Comparison of ENCODE assay signal across 10 cellular contexts in the genomic region with DNA sequence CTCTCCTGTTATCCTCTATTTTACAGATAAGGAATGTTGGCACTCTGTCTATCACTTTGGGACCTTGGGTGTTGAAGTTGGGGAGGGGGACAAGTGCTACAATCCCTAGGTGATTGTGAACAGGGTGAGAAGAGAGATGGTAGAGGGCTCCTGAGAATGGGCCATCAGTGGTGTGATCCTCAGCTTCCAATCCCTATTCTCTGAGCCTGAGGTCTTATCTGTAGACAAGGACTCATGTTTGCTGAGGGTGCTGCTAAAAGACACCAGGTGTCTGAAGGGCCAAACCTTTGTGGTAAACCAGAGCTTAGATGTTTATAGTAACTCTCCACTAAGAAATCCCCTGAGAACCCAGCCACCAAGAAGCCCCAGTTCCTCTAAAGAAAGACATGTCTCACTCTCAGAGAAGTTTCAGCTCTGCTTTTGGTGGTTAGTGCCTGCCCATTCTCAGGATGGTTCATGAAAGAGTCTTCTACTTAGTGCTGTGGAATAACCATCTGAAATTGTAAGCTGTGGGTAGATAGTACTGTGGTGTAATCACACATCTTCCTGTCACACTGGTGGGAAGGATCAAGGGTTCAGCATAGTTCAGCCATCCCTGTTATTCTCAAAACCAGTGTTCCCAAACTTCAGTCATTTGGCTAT. TPM values are rescaled to one million over a fixed set of nuclear protein-coding genes. Genes with fewer than 3 reads are reported as not detected.
DNase-seq lines count a peak whose midpoint lies in the region; ATAC-seq, FAIRE-seq and TF ChIP-seq lines count a peak whose summit lies in the region.
"Had no signal": no experiment of that assay in that cellular context is flagged by ENCODE, and none has a peak within 500 bp of the region (broad histone marks: within the 10 kb centered on the region; RNA-seq: fewer than 3 reads in every experiment).

No MANE protein-coding gene starts in this region.

- H2BK12ac ChIP-seq in trophoblast cell (ENCODE audit: low read length): no peak overlapping the region

- no peak overlapping the region for H3K4me3 ChIP-seq in Jurkat, Clone E6-1 (ENCODE audit: low read length)
- H3K4me3 ChIP-seq in spleen (no peak overlapping the region), tibial nerve (no peak overlapping the region), trophoblast cell (ENCODE audit: low read depth, low read length) (no peak overlapping the region)

- no peak overlapping the region for H3K4me2 ChIP-seq in trophoblast cell (ENCODE audit: low read length)

- CTCF ChIA-PET in activated CD8-positive, alpha-beta memory T cell treated with anti-CD3 and anti-CD28 coated beads, Interleukin-2, amount 10 ng/mL, durations not matched to agents 7 days and 5 days (lab: Charles Lee): interaction anchor here (1.0 kb wide), 1 partner anchor 53 kb away, joined by 3 read pairs; no protein-coding TSS in a partner anchor

- DNase-seq in activated CD8-positive, alpha-beta memory T cell treated with anti-CD3 and anti-CD28 coated beads, Interleukin-2, amount 10 ng/mL, durations not matched to agents 7 days and 5 days: peak; percentile 63
- no peak for DNase-seq in activated CD8-positive, alpha-beta memory T cell treated with anti-CD3 and anti-CD28 coated beads, Interleukin-2, amount 50 U/mL, for 48 hours
- DNase-seq in Jurkat, Clone E6-1 (ENCODE audit: low read depth, low spot score): peak; percentile 90
- DNase-seq in spleen: no peak
- DNase-seq in tibial nerve (ENCODE audit: low spot score in 2 of 2): no peak
- no peak for DNase-seq in H54 (ENCODE audit: insufficient read length, low spot score)
- DNase-seq in trophoblast cell: no peak
- DNase-seq: anterior cingulate cortex had no signal

- no peak overlapping the region for H3K4me3 Mint-ChIP-seq in activated CD8-positive, alpha-beta memory T cell treated with anti-CD3 and anti-CD28 coated beads, Interleukin-2, amount 10 ng/mL, durations not matched to agents 7 days and 5 days

- H4K8ac ChIP-seq in trophoblast cell (ENCODE audit: low read depth, low read length): no peak overlapping the region

- TF ChIP-seq EP300 in tibial nerve (IDR thresholded peaks at IDR 0.05): no peak

- no peak overlapping the region for H2BK120ac ChIP-seq in trophoblast cell (ENCODE audit: insufficient read depth, low read length, poor library complexity)

- no peak for TF ChIP-seq CTCF in spleen (IDR thresholded peaks at IDR 0.05 in 8 of 11, conservative IDR thresholded peaks at IDR 0.05 in 3 of 11)
- TF ChIP-seq CTCF in tibial nerve (IDR thresholded peaks at IDR 0.05): no peak

- H3K36me3 ChIP-seq in spleen (no peaks in the 10 kb centered on the region), tibial nerve (no peaks in the 10 kb centered on the region), trophoblast cell (ENCODE audit: control insufficient read depth in 1 of 2, insufficient read depth in 2 of 2, low read length in 2 of 2) (no peaks in the 10 kb centered on the region)

- TF ChIP-seq POLR2A in spleen (IDR thresholded peaks at IDR 0.05) (peak in 1 of 3 donors; percentile 29), tibial nerve (IDR thresholded peaks at IDR 0.05) (no peak), H54 (IDR thresholded peaks at IDR 0.05; ENCODE audit: low read depth, low read length) (no peak)

- H3K27me3 Mint-ChIP-seq in activated CD8-positive, alpha-beta memory T cell treated with anti-CD3 and anti-CD28 coated beads, Interleukin-2, amount 10 ng/mL, durations not matched to agents 7 days and 5 days: no peaks in the 10 kb centered on the region

- no peak overlapping the region for H4K12ac ChIP-seq in trophoblast cell (ENCODE audit: low read depth, low read length)

- H2AK5ac ChIP-seq in trophoblast cell (ENCODE audit: low read length): no peak overlapping the region

- H3K36me3 Mint-ChIP-seq in activated CD8-positive, alpha-beta memory T cell treated with anti-CD3 and anti-CD28 coated beads, Interleukin-2, amount 10 ng/mL, durations not matched to agents 7 days and 5 days: peaks cover 13% of the 10 kb centered on the region

- no peaks in the 10 kb centered on the region for H3K79me2 ChIP-seq in trophoblast cell (ENCODE audit: control insufficient read depth, insufficient read depth, low read length, poor library complexity)

- no peak for FAIRE-seq in H54 (lab: Jason Lieb, UNC)

- intact Hi-C loops in spleen (cut with DNase I; ENCODE audit: low total_unique reads): no loop called here

- H3K4me1 Mint-ChIP-seq in activated CD8-positive, alpha-beta memory T cell treated with anti-CD3 and anti-CD28 coated beads, Interleukin-2, amount 10 ng/mL, durations not matched to agents 7 days and 5 days: peaks cover 23% of the 10 kb centered on the region

- no peak overlapping the region for H3K18ac ChIP-seq in trophoblast cell (ENCODE audit: low read length)

- H3K9me3 ChIP-seq in spleen (peaks cover 0 to under 1% (median 0%) of the 10 kb centered on the region in 8 donors), tibial nerve (peaks cover 0 to 6% (median 2%) of the 10 kb centered on the region in 4 donors), trophoblast cell (ENCODE audit: insufficient read depth, low read depth, low read length) (no peaks in the 10 kb centered on the region)

- H3K27ac ChIP-seq in spleen (peak overlapping the region in 7 of 8 donors; percentile 64 to 87 (median 75)), tibial nerve (no peak overlapping the region), trophoblast cell (ENCODE audit: low read depth, low read length) (no peak overlapping the region)

- H2AFZ ChIP-seq in trophoblast cell (ENCODE audit: insufficient read depth, low read length, poor library complexity): no peak overlapping the region

- H2BK5ac ChIP-seq in trophoblast cell (ENCODE audit: low read depth, low read length, poor library complexity): no peak overlapping the region

- H3K23ac ChIP-seq in trophoblast cell (ENCODE audit: low read length): no peak overlapping the region

- peaks cover 2% of the 10 kb centered on the region for H3K9me3 Mint-ChIP-seq in activated CD8-positive, alpha-beta memory T cell treated with anti-CD3 and anti-CD28 coated beads, Interleukin-2, amount 10 ng/mL, durations not matched to agents 7 days and 5 days (ENCODE audit: low read depth)

- no peaks in the 10 kb centered on the region for H3K79me1 ChIP-seq in trophoblast cell (ENCODE audit: low read length)

- no peak overlapping the region for H3K4ac ChIP-seq in trophoblast cell (ENCODE audit: low read depth, low read length)

- no peaks in the 10 kb centered on the region for H3K27me3 ChIP-seq in spleen (replicated peaks in 1 of 7)
- no peaks in the 10 kb centered on the region for H3K27me3 ChIP-seq in tibial nerve
- H3K27me3 ChIP-seq in trophoblast cell (ENCODE audit: insufficient read depth, low read length): no peaks in the 10 kb centered on the region

- peaks cover 0 to 80% (median 19%) of the 10 kb centered on the region in 6 donors for H3K4me1 ChIP-seq in spleen
- H3K4me1 ChIP-seq in tibial nerve: no peaks in the 10 kb centered on the region
- H3K4me1 ChIP-seq in trophoblast cell (ENCODE audit: control insufficient read depth in 1 of 2, insufficient read depth in 2 of 2, low read length in 2 of 2): no peaks in the 10 kb centered on the region

- no peak overlapping the region for H3K9ac ChIP-seq in trophoblast cell (ENCODE audit: low read length)

- H3K27ac Mint-ChIP-seq in activated CD8-positive, alpha-beta memory T cell treated with anti-CD3 and anti-CD28 coated beads, Interleukin-2, amount 10 ng/mL, durations not matched to agents 7 days and 5 days: peak overlapping the region; percentile 2

- no peak overlapping the region for H4K91ac ChIP-seq in trophoblast cell (ENCODE audit: low read depth, low read length)

- H3K14ac ChIP-seq in trophoblast cell (ENCODE audit: low read length): no peak overlapping the region

- ATAC-seq in activated CD8-positive, alpha-beta memory T cell treated with anti-CD3 and anti-CD28 coated beads, Interleukin-2, amount 10 ng/mL, durations not matched to agents 7 days and 5 days: peak; percentile 69
- peak; percentile 84 for ATAC-seq in HG02571 (IDR thresholded peaks at IDR 0.05; ENCODE audit: unreplicated experiment)

RNA-seq across cellular contexts. Expression of a gene that starts 58.2 kb away (rescaled TPM):
- total RNA-seq in activated CD8-positive, alpha-beta memory T cell treated with anti-CD3 and anti-CD28 coated beads, Interleukin-2, amount 10 ng/mL, durations not matched to agents 7 days and 5 days: not detected
- polyA plus RNA-seq in Jurkat, Clone E6-1 (2012; ENCODE audit: insufficient read depth, insufficient read length): not detected
- not detected for total RNA-seq in spleen
- polyA plus RNA-seq in spleen: under 1 TPM in 1 of 3 donors, not detected in 2; 0.03 TPM
- 1 to 10 TPM in 3 of 4 donors, under 1 TPM in 1; 0.60 to 6.3 (median 2.8) TPM for total RNA-seq in tibial nerve
- 0.08 and 0.15 TPM in 2 replicates for polyA plus RNA-seq in trophoblast cell (2013)
- total RNA-seq: RPMI7951 had no signal

Comparison
In these comparisons a context has a peak if more than half of its experiments do, and no peak if none do; other contexts are left out.
1. DNase-seq: peak in activated CD8-positive, alpha-beta memory T cell treated with anti-CD3 and anti-CD28 coated beads, Interleukin-2, amount 10 ng/mL, durations not matched to agents 7 days and 5 days (single experiment) and Jurkat, Clone E6-1 (single experiment); none in activated CD8-positive, alpha-beta memory T cell treated with anti-CD3 and anti-CD28 coated beads, Interleukin-2, amount 50 U/mL, for 48 hours (single experiment), spleen (single experiment), tibial nerve (0 of 2), H54 (single experiment) and trophoblast cell (0 of 2).
2. H3K27ac ChIP-seq: peak in spleen (7 of 8); none in tibial nerve (0 of 4) and trophoblast cell (single experiment).